26 cellular contexts compared by ENCODE assay signal in the genomic region with DNA sequence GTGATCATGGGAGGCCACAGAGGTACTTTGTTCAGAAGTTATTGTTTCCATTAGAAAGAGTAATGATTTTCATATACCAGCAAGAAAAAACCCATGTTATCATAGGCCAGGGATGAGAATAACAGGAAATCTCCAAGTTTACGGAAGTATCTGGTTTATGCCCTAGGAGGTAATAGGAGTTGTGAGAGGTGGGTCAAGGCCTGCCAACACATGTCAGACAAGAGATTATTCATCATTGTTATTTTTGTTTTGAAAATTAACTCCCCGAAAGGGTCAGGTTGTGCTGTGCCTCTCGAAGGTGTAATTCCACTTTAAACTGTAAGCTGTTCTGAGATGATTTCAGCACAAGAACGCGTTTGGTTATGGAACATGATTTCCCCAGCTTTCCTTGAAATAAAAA.
"Had no signal": no experiment of that assay in that cellular context is flagged by ENCODE, and none has a peak within 500 bp of the region (broad histone marks: within the 10 kb centered on the region; RNA-seq: fewer than 3 reads in every experiment).

No MANE protein-coding gene starts in this region.

- DNase-seq: occipital lobe; ovary; psoas muscle; right cardiac atrium; right lobe of liver; sigmoid colon; small intestine; stimulated activated CD4-positive, alpha-beta T cell treated with anti-CD3 and anti-CD28 coated beads, Interleukin-15, amount 100 ng/mL, for 24 hours; stimulated activated CD4-positive, alpha-beta T cell treated with anti-CD3 and anti-CD28 coated beads, Interleukin-2, amount 100 ng/mL, for 24 hours; stimulated activated CD4-positive, alpha-beta T cell treated with anti-CD3 and anti-CD28 coated beads, Interleukin-2, amount 100 ng/mL, for 48 hours; stimulated activated CD4-positive, alpha-beta T cell treated with anti-CD3 and anti-CD28 coated beads, Interleukin-4, amount 100 ng/mL, for 24 hours; stimulated activated naive B cell treated with anti-CD40 and anti-IgM and Interleukin-4, amounts not matched to agents 10 μg/mL and 1 μg/mL and 100 μg/mL, for 72 hours; stimulated activated naive CD4-positive, alpha-beta T cell treated with Interleukin-2 at 50 U/mL for 16 hours; stomach; thyroid gland; trophoblast cell; upper lobe of left lung had no signal

- H3K4me1 ChIP-seq: neural progenitor cell, parathyroid adenoma, right lobe of liver, sigmoid colon, stomach, thyroid gland, tibial nerve, upper lobe of left lung, vagina had no signal

- H3K4me1 Mint-ChIP-seq: nephron; neural progenitor cell; stimulated activated effector memory CD8-positive, alpha-beta T cell treated with anti-CD3 and anti-CD28 coated beads, Interleukin-12 subunit alpha, Interleukin-12 subunit beta, amount 100 ng/mL, for 72 hours had no signal

- H3K36me3 ChIP-seq: neural progenitor cell, ovary, right lobe of liver, sigmoid colon, stomach, thoracic aorta, thyroid gland, tibial nerve, upper lobe of left lung, vagina had no signal

- H3K36me3 Mint-ChIP-seq: neural progenitor cell; stimulated activated effector memory CD8-positive, alpha-beta T cell treated with anti-CD3 and anti-CD28 coated beads, Interleukin-12 subunit alpha, Interleukin-12 subunit beta, amount 100 ng/mL, for 72 hours; stimulated activated naive B cell treated with anti-CD40 and anti-IgM and Interleukin-4, amounts not matched to agents 10 μg/mL and 1 μg/mL and 100 μg/mL, for 72 hours had no signal

- H3K4me3 ChIP-seq: neural progenitor cell, ovary, psoas muscle, right lobe of liver, sigmoid colon, stomach, thoracic aorta, thyroid gland, tibial nerve, upper lobe of left lung, vagina had no signal

- H3K27ac ChIP-seq: neural progenitor cell, ovary, parathyroid adenoma, psoas muscle, right lobe of liver, sigmoid colon, stomach, thoracic aorta, thyroid gland, tibial nerve, upper lobe of left lung, vagina had no signal

- H3K4me3 Mint-ChIP-seq: nephron; neural progenitor cell; stimulated activated effector memory CD8-positive, alpha-beta T cell treated with anti-CD3 and anti-CD28 coated beads, Interleukin-12 subunit alpha, Interleukin-12 subunit beta, amount 100 ng/mL, for 72 hours; stimulated activated naive B cell treated with anti-CD40 and anti-IgM and Interleukin-4, amounts not matched to agents 10 μg/mL and 1 μg/mL and 100 μg/mL, for 72 hours; stimulated activated naive CD8-positive, alpha-beta T cell treated with anti-CD3 and anti-CD28 coated beads, Interleukin-15, Interleukin-2, amounts not matched to agents 100 ng/mL and 50 ng/mL, for 24 hours had no signal

- ATAC-seq: psoas muscle; right cardiac atrium; right lobe of liver; stimulated activated effector memory CD8-positive, alpha-beta T cell treated with anti-CD3 and anti-CD28 coated beads, Interleukin-12 subunit alpha, Interleukin-12 subunit beta, amount 100 ng/mL, for 72 hours; stimulated activated naive B cell treated with anti-CD40 and anti-IgM and Interleukin-4, amounts not matched to agents 10 μg/mL and 1 μg/mL and 100 μg/mL, for 72 hours had no signal

- H3K9me3 Mint-ChIP-seq: nephron; neural progenitor cell; stimulated activated effector memory CD8-positive, alpha-beta T cell treated with anti-CD3 and anti-CD28 coated beads, Interleukin-12 subunit alpha, Interleukin-12 subunit beta, amount 100 ng/mL, for 72 hours; stimulated activated naive B cell treated with anti-CD40 and anti-IgM and Interleukin-4, amounts not matched to agents 10 μg/mL and 1 μg/mL and 100 μg/mL, for 72 hours; stimulated activated naive CD8-positive, alpha-beta T cell treated with anti-CD3 and anti-CD28 coated beads, Interleukin-15, Interleukin-2, amounts not matched to agents 100 ng/mL and 50 ng/mL, for 24 hours had no signal

- H3K27me3 ChIP-seq: neural progenitor cell, ovary, right lobe of liver, sigmoid colon, thyroid gland, tibial nerve, upper lobe of left lung, vagina had no signal

- H3K27ac Mint-ChIP-seq: nephron; neural progenitor cell; progenitor cell of endocrine pancreas; stimulated activated effector memory CD8-positive, alpha-beta T cell treated with anti-CD3 and anti-CD28 coated beads, Interleukin-12 subunit alpha, Interleukin-12 subunit beta, amount 100 ng/mL, for 72 hours; stimulated activated naive B cell treated with anti-CD40 and anti-IgM and Interleukin-4, amounts not matched to agents 10 μg/mL and 1 μg/mL and 100 μg/mL, for 72 hours; stimulated activated naive CD8-positive, alpha-beta T cell treated with anti-CD3 and anti-CD28 coated beads, Interleukin-15, Interleukin-2, amounts not matched to agents 100 ng/mL and 50 ng/mL, for 24 hours had no signal

- H3K9me3 ChIP-seq: ovary, psoas muscle, right lobe of liver, sigmoid colon, stomach, thoracic aorta, thyroid gland, tibial nerve, upper lobe of left lung, vagina had no signal
